16 cellular contexts compared by ENCODE assay signal in genomic region chr1:174815474-174815908, GRCh38.
A peak's percentile ranks its signal among the peaks of the same experiment; 100 is the strongest.
DNase-seq lines count a peak whose midpoint lies in the region; ATAC-seq, FAIRE-seq and TF ChIP-seq lines count a peak whose summit lies in the region.
"Had no signal": no experiment of that assay in that cellular context is flagged by ENCODE, and none has a peak within 500 bp of the region (broad histone marks: within the 10 kb centered on the region; RNA-seq: fewer than 3 reads in every experiment).

No MANE protein-coding gene starts in this region.

- CTCF ChIA-PET in GM12878 (lab: Yijun Ruan, JAX): interaction anchor here (0.6 to 2.0 kb wide), 10 partner anchors 15 to 185 kb away, joined by 3 to 6 read pairs (median 4); no protein-coding TSS in a partner anchor

- H3K9me3 ChIP-seq in GM12878 (replicated peaks; ENCODE audit: control insufficient read depth, insufficient read depth, low read length) (no peaks in the 10 kb centered on the region; the same call in 2 of the 3 replicates), hepatocyte (ENCODE audit: low read depth) (no peaks in the 10 kb centered on the region)
- H3K9me3 ChIP-seq: mucosa of descending colon, transverse colon had no signal

- TF ChIP-seq EP300 in GM12878 (IDR thresholded peaks at IDR 0.05; ENCODE audit: borderline replicate concordance in 1 of 2, control insufficient read depth in 1 of 2, low read depth in 2 of 2, low read length in 2 of 2): peak; percentile 89 to 94

- TF ChIP-seq RAD21 in GM12878 (IDR thresholded peaks at IDR 0.05; ENCODE audit: insufficient read depth, low read depth, low read length): no peak

- FAIRE-seq in GM12878 (lab: Jason Lieb, UNC): peak; percentile 31
- FAIRE-seq: endothelial cell of umbilical vein had no signal

- H4K20me1 ChIP-seq in GM12878 (ENCODE audit: control insufficient read depth, insufficient read depth) (no peaks in the 10 kb centered on the region), hepatocyte (ENCODE audit: insufficient read depth, poor library complexity, severe bottlenecking) (no peaks in the 10 kb centered on the region)

- peak; percentile 71 for ATAC-seq in GM18511 (IDR thresholded peaks at IDR 0.05; ENCODE audit: unreplicated experiment)
- peak; percentile 60 for ATAC-seq in GM21576 (IDR thresholded peaks at IDR 0.05; ENCODE audit: unreplicated experiment)
- peak; percentile 61 for ATAC-seq in HG03432 (IDR thresholded peaks at IDR 0.05; ENCODE audit: unreplicated experiment)
- peak; percentile 77 for ATAC-seq in GM12878
- ATAC-seq: mucosa of descending colon had no signal

- in situ Hi-C loops in GM12878 (cut with MboI): no loop called here

- no peak for DNase-seq in GM12878 (ENCODE audit: low read depth, low spot score)
- DNase-seq in hepatocyte (ENCODE audit: low spot score): no peak
- no peak for DNase-seq in NCI-H1436 treated with DMSO at 0.1 percent for 48 hours (lab: John Stamatoyannopoulos, UW)
- no peak for DNase-seq in anterior cingulate cortex (lab: John Stamatoyannopoulos, UW)
- DNase-seq in NCI-H2196 (lab: John Stamatoyannopoulos, UW; ENCODE audit: unreplicated experiment): no peak
- DNase-seq: activated T-cell treated with anti-CD3 and anti-CD28 coated beads, Interleukin-2, amount 50 U/mL, for 24 hours; CD4-positive, alpha-beta memory T cell; H9; mucosa of descending colon; NCI-H2081 treated with DMSO at 0.1 percent for 48 hours; transverse colon had no signal

- H3K9me2 ChIP-seq in hepatocyte (replicated peaks; ENCODE audit: insufficient read depth): no peaks in the 10 kb centered on the region

- no peaks in the 10 kb centered on the region for H3K27me3 ChIP-seq in GM12878 (replicated peaks in 1 of 2; ENCODE audit: control insufficient read depth in 2 of 2, insufficient read depth in 2 of 2, low read length in 1 of 2)
- H3K27me3 ChIP-seq in hepatocyte: no peaks in the 10 kb centered on the region
- H3K27me3 ChIP-seq: transverse colon had no signal

- H3K4me1 ChIP-seq in GM12878 (ENCODE audit: control insufficient read depth, insufficient read depth, low read length): peaks cover 42% of the 10 kb centered on the region
- H3K4me1 ChIP-seq in hepatocyte (ENCODE audit: insufficient read depth): no peaks in the 10 kb centered on the region
- H3K4me1 ChIP-seq: transverse colon had no signal

- no peak for TF ChIP-seq CTCF in GM12878 (IDR thresholded peaks at IDR 0.05 in 2 of 3, conservative IDR thresholded peaks at IDR 0.05 in 1 of 3; ENCODE audit: control insufficient read depth in 2 of 3, extremely low read depth in 1 of 3, insufficient read depth in 1 of 3, low read depth in 3 of 3, low read length in 3 of 3)
- TF ChIP-seq CTCF in hepatocyte (IDR thresholded peaks at IDR 0.05; ENCODE audit: poor library complexity): no peak

- RAD21 ChIA-PET in GM12878 (lab: Charles Lee; ENCODE audit: unreplicated experiment): interaction anchor here (0.6 to 3.7 kb wide), 12 partner anchors 15 to 340 kb away, joined by 3 to 21 read pairs (median 5); partner anchors contain the start of gene CACYBP

- H3K36me3 ChIP-seq in GM12878 (ENCODE audit: control insufficient read depth in 2 of 2, insufficient read depth in 2 of 2, low read length in 1 of 2): 0 out of 4 replicates have a peak, but pooled peaks cover 0 to 4% of the 10 kb centered on the region in 2 experiments
- no peaks in the 10 kb centered on the region for H3K36me3 ChIP-seq in hepatocyte (replicated peaks; ENCODE audit: insufficient read depth, low read depth)
- H3K36me3 ChIP-seq: transverse colon had no signal

- POLR2A ChIA-PET in GM12878 (lab: Charles Lee): interaction anchor here (3.3 kb wide), 1 partner anchor 16 kb away, joined by 24 read pairs; no protein-coding TSS in a partner anchor

- intact Hi-C loops in GM12878 (cut with micrococcal nuclease; ENCODE audit: unreplicated experiment): loop anchor here (1.0 kb wide), 1 partner anchor 153 kb away; no protein-coding TSS in a partner anchor

- SMC1A ChIA-PET in GM12878 (lab: Charles Lee; ENCODE audit: uncharacterized antibody, unreplicated experiment): interaction anchor here (0.8 to 2.2 kb wide), 15 partner anchors 9 to 185 kb away, joined by 3 to 11 read pairs (median 5); partner anchors contain the start of gene CACYBP

- peak overlapping the region; percentile 68 for H3K27ac ChIP-seq in GM12878 (ENCODE audit: control insufficient read depth, insufficient read depth)
- no peak overlapping the region for H3K27ac ChIP-seq in hepatocyte
- H3K27ac ChIP-seq: transverse colon, VCaP had no signal

- H3K79me2 ChIP-seq in GM12878 (ENCODE audit: control insufficient read depth, insufficient read depth, low read length) (no peaks in the 10 kb centered on the region; the same call in 1 of the 2 replicates), hepatocyte (no peaks in the 10 kb centered on the region)

- H3K4me3 ChIP-seq in GM12878 (peak overlapping the region; percentile 53; the same call in 1 of the 2 replicates), hepatocyte (no peak overlapping the region)
- H3K4me3 ChIP-seq: mucosa of descending colon, transverse colon had no signal

- no peak overlapping the region for H2AFZ ChIP-seq in GM12878 (ENCODE audit: control insufficient read depth, low read depth, low read length)
- no peak overlapping the region for H2AFZ ChIP-seq in hepatocyte

- TF ChIP-seq POLR2A in GM12878 (IDR thresholded peaks at IDR 0.05; ENCODE audit: low read depth, low read length): no peak

- H3K4me2 ChIP-seq in GM12878 (ENCODE audit: control insufficient read depth, insufficient read depth) (peak overlapping the region; percentile 45), hepatocyte (no peak overlapping the region)

- BruUV-seq in GM12878 (replicated peaks; lab: Mats Ljungman, UMichigan): no TSS peak

- no peak overlapping the region for H3K9ac ChIP-seq in GM12878 (ENCODE audit: control insufficient read depth, insufficient read depth, low read length)

TF ChIP-seq in GM12878, 131 proteins besides CTCF, POLR2A, EP300 and RAD21 (continues in another document):
- peak; percentile 92 to 95 for TF ChIP-seq IKZF2 (IDR thresholded peaks at IDR 0.05)
- no peak for TF ChIP-seq FOS (IDR thresholded peaks at IDR 0.05; ENCODE audit: borderline replicate concordance, extremely low read depth, insufficient read length)
- TF ChIP-seq ETV6 (conservative IDR thresholded peaks at IDR 0.05 in 1 of 2, IDR thresholded peaks at IDR 0.05 in 1 of 2; ENCODE audit: borderline replicate concordance in 1 of 2, low read depth in 1 of 2): no peak; a peak in 1 of 4 replicates
- TF ChIP-seq BCL3 (IDR thresholded peaks at IDR 0.05; ENCODE audit: borderline replicate concordance, insufficient read depth, low read depth, low read length, poor library complexity, severe bottlenecking): peak; percentile 79
- no peak for TF ChIP-seq RAD51 (IDR thresholded peaks at IDR 0.05)
- 0 out of 2 replicates have a peak, but pooled peaks have one; percentile 48 for TF ChIP-seq CHD2 (IDR thresholded peaks at IDR 0.05; ENCODE audit: borderline replicate concordance, low read depth, low read length)
- TF ChIP-seq ZBTB40 (IDR thresholded peaks at IDR 0.05; ENCODE audit: borderline replicate concordance): peak; percentile 83; the same call in 1 of the 2 replicates
- TF ChIP-seq NBN (IDR thresholded peaks at IDR 0.05): no peak
- TF ChIP-seq MXI1 (IDR thresholded peaks at IDR 0.05; ENCODE audit: low read depth, low read length): peak; percentile 75; the same call in 1 of the 2 replicates
